Comparison of ENCODE assay signal across 1 cellular context in genomic region chr4:40323866-40324265, GRCh38.
A peak's percentile ranks its signal among the peaks of the same experiment; 100 is the strongest.
TF ChIP-seq lines count a peak whose summit lies in the region.

No MANE protein-coding gene starts in this region.

TF ChIP-seq in K562, 482 proteins besides CTCF, POLR2A, EP300 and RAD21:
- TF ChIP-seq ATF3 (IDR thresholded peaks at IDR 0.05) (peak; percentile 66), ATF3 (CRISPR knock-in tag; conservative IDR thresholded peaks at IDR 0.05) (no peak), RCOR1 (IDR thresholded peaks at IDR 0.05; ENCODE audit: borderline replicate concordance in 1 of 2, low read depth in 2 of 2, low read length in 2 of 2) (peak in 1 of 2 experiments; percentile 73; a peak in 2 of 4 replicates), JUN (IDR thresholded peaks at IDR 0.05; ENCODE audit: borderline replicate concordance, low read depth, low read length) (peak; percentile 46; the same call in 1 of the 2 replicates), JUN (CRISPR knock-in tag; IDR thresholded peaks at IDR 0.05; ENCODE audit: borderline replicate concordance) (no peak), JUND (IDR thresholded peaks at IDR 0.05; ENCODE audit: borderline replicate concordance, low read depth, low read length) (peak; percentile 74; the same call in 1 of the 2 replicates), JUND (tag; IDR thresholded peaks at IDR 0.05; ENCODE audit: borderline replicate concordance, low read depth, low read length) (peak; percentile 44; the same call in 1 of the 3 replicates), CTBP1 (IDR thresholded peaks at IDR 0.05; ENCODE audit: borderline replicate concordance) (peak; percentile 86), FOSL1 (tag; conservative IDR thresholded peaks at IDR 0.05) (peak; percentile 42; the same call in 1 of the 2 replicates), CBFA2T3 (IDR thresholded peaks at IDR 0.05) (peak; percentile 12; the same call in 1 of the 2 replicates), ATF7 (IDR thresholded peaks at IDR 0.05) (no peak), KDM1A (IDR thresholded peaks at IDR 0.05) (peak; percentile 64 to 69; a peak in 3 of 4 replicates), POLR2G (IDR thresholded peaks at IDR 0.05; ENCODE audit: low read depth, low read length) (no peak)
